Comparison of ENCODE assay signal across 1 cellular context in the genomic region with DNA sequence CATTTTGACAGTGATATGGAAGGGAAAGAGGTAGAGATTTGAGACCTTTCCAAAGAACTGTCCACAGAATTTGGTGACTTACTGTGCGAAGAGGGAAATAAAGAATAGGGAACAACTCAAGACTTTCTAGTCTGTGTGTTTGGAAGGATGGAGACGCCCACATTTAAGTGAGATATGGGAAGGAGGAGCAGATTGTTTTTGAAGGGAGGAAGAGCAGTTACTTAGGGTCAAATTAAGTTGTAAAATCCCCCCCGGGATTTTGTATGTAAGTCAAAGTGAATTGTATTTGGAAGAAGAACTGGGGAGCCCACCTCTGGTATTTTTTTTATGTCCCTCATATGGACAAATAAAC.
TF ChIP-seq lines count a peak whose summit lies in the region.

No MANE protein-coding gene starts in this region.

TF ChIP-seq in K562, 482 proteins besides CTCF, POLR2A, EP300 and RAD21 (continued from another document):
- TF ChIP-seq, protein P1, sequence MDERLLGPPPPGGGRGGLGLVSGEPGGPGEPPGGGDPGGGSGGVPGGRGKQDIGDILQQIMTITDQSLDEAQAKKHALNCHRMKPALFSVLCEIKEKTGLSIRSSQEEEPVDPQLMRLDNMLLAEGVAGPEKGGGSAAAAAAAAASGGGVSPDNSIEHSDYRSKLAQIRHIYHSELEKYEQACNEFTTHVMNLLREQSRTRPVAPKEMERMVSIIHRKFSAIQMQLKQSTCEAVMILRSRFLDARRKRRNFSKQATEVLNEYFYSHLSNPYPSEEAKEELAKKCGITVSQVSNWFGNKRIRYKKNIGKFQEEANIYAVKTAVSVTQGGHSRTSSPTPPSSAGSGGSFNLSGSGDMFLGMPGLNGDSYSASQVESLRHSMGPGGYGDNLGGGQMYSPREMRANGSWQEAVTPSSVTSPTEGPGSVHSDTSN (CRISPR knock-in tag; IDR thresholded peaks at IDR 0.05; ENCODE audit: low read depth): no peak
- TF ChIP-seq, protein P1 (tag; conservative IDR thresholded peaks at IDR 0.05; ENCODE audit: low read depth): no peak
- TF ChIP-seq, protein P2, sequence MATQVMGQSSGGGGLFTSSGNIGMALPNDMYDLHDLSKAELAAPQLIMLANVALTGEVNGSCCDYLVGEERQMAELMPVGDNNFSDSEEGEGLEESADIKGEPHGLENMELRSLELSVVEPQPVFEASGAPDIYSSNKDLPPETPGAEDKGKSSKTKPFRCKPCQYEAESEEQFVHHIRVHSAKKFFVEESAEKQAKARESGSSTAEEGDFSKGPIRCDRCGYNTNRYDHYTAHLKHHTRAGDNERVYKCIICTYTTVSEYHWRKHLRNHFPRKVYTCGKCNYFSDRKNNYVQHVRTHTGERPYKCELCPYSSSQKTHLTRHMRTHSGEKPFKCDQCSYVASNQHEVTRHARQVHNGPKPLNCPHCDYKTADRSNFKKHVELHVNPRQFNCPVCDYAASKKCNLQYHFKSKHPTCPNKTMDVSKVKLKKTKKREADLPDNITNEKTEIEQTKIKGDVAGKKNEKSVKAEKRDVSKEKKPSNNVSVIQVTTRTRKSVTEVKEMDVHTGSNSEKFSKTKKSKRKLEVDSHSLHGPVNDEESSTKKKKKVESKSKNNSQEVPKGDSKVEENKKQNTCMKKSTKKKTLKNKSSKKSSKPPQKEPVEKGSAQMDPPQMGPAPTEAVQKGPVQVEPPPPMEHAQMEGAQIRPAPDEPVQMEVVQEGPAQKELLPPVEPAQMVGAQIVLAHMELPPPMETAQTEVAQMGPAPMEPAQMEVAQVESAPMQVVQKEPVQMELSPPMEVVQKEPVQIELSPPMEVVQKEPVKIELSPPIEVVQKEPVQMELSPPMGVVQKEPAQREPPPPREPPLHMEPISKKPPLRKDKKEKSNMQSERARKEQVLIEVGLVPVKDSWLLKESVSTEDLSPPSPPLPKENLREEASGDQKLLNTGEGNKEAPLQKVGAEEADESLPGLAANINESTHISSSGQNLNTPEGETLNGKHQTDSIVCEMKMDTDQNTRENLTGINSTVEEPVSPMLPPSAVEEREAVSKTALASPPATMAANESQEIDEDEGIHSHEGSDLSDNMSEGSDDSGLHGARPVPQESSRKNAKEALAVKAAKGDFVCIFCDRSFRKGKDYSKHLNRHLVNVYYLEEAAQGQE (CRISPR knock-in tag; IDR thresholded peaks at IDR 0.05; ENCODE audit: low read depth): no peak
- no peak for TF ChIP-seq RB1 (IDR thresholded peaks at IDR 0.05; ENCODE audit: low read depth)
